Comparison of ENCODE assay signal across 6 cellular contexts in the genomic region with DNA sequence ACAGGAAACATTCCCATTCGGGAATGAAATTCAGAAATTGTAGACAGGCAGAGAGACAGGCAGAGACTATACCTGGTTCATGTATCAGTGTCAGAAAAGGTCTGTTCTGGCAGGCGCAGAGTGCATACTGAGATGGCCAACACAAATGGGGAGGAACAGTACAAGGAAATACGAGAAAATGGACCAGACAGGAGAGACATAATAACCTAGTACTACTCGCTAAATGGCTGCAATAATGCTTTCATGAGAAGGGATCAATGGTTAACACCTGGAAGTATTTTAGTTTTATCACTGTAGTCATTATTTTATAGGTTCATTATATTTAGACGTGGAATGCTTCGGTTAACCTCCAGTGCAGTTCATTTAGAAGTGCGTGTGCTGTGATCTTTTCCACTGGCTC.
"Had no signal": no experiment of that assay in that cellular context is flagged by ENCODE, and none has a peak within 500 bp of the region (broad histone marks: within the 10 kb centered on the region; RNA-seq: fewer than 3 reads in every experiment).

No MANE protein-coding gene starts in this region.

- DNase-seq: H9, HCEC 1CT, KBM-7 had no signal

- H2AFZ ChIP-seq: GM23338 had no signal

- H3K4me2 ChIP-seq: GM23338, KMS-11 had no signal

- H3K4me3 ChIP-seq: GM23338 had no signal

- H3K9ac ChIP-seq: KMS-11 had no signal

- ATAC-seq: GM23338, HepG2 had no signal

- H3K27ac ChIP-seq: KMS-11 had no signal
